In genomic region chr4:764405-765169, GRCh38 we compare ENCODE assay signal across 19 cellular contexts. TPM values are rescaled to one million over a fixed set of nuclear protein-coding genes. Genes with fewer than 3 reads are reported as not detected.
DNase-seq lines count a peak whose midpoint lies in the region; ATAC-seq, FAIRE-seq and TF ChIP-seq lines count a peak whose summit lies in the region.
"Had no signal": no experiment of that assay in that cellular context is flagged by ENCODE, and none has a peak within 500 bp of the region (broad histone marks: within the 10 kb centered on the region; RNA-seq: fewer than 3 reads in every experiment).

No MANE protein-coding gene starts in this region.

- peaks cover 9 to 27% of the 10 kb centered on the region in 2 donors for H3K36me3 ChIP-seq in kidney (ENCODE audit: control insufficient read depth in 1 of 2, insufficient read depth in 2 of 2, low read length in 2 of 2)

- H3K4me3 Mint-ChIP-seq in activated naive CD4-positive, alpha-beta T cell treated with anti-CD3 and anti-CD28 coated beads for 36 hours = no peak overlapping the region
- no peak overlapping the region for H3K4me3 Mint-ChIP-seq in activated B cell treated with CpG ODN at 0.5 μM for 24 hours
- H3K4me3 Mint-ChIP-seq: activated naive CD8-positive, alpha-beta T cell; T-helper 2 cell treated with Interferon-gamma antibody and Interleukin-4, amounts not matched to agents 5 μg/mL and 100 μg/mL, for 36 hours had no signal

- DNase-seq in activated naive CD4-positive, alpha-beta T cell treated with anti-CD3 and anti-CD28 coated beads for 36 hours = no peak
- DNase-seq in activated naive CD4-positive, alpha-beta T cell (lab: John Stamatoyannopoulos, UW) = no peak
- DNase-seq in activated B cell treated with CpG ODN at 0.5 μM for 24 hours = no peak
- DNase-seq in kidney = peak; percentile 63
- peak; percentile 34 for DNase-seq in stimulated activated CD8-positive, alpha-beta memory T cell treated with anti-CD3 and anti-CD28 coated beads, Interleukin-4, amount 100 ng/mL, for 48 hours
- DNase-seq in SW 1271 (lab: John Stamatoyannopoulos, UW) = no peak
- no peak for DNase-seq in NCI-H748 treated with DMSO at 0.1 percent for 48 hours (lab: John Stamatoyannopoulos, UW)
- DNase-seq: activated CD4-positive, alpha-beta T cell treated with anti-CD3 and anti-CD28 coated beads, Interleukin-2, amount 50 U/mL, for 48 hours; cerebellar nuclear complex; erythroblast; GF-D8; kidney glomerular epithelial cell; NCI-H1436 treated with DMSO at 0.1 percent for 48 hours; NCI-H446 treated with DMSO at 0.1 percent for 48 hours; sigmoid colon; stomach had no signal

- no peak for ATAC-seq in activated B cell treated with CpG ODN at 0.5 μM for 24 hours (ENCODE audit: low read depth)
- ATAC-seq in HG03108 (IDR thresholded peaks at IDR 0.05; ENCODE audit: unreplicated experiment) = no peak

- peaks cover 0 to 1% of the 10 kb centered on the region in 2 donors for H3K4me1 ChIP-seq in kidney (ENCODE audit: control insufficient read depth in 1 of 2, insufficient read depth in 1 of 2, low read depth in 1 of 2, low read length in 2 of 2)
- H3K4me1 ChIP-seq: sigmoid colon had no signal

- CTCF ChIA-PET in activated naive CD4-positive, alpha-beta T cell treated with anti-CD3 and anti-CD28 coated beads for 36 hours (lab: Charles Lee) = no interaction called here
- CTCF ChIA-PET in activated B cell treated with CpG ODN at 0.5 μM for 24 hours (lab: Charles Lee) = interaction anchor here (1.8 kb wide), 1 partner anchor 223 kb away, joined by 4 read pairs; the partner anchor contains the start of gene IDUA

- POLR2A ChIA-PET in activated B cell treated with CpG ODN at 0.5 μM for 24 hours (lab: Charles Lee) = interaction anchor here (0.7 kb wide), 1 partner anchor 422 kb away, joined by 3 read pairs; no protein-coding TSS in a partner anchor

- H3K4me3 ChIP-seq in kidney (ENCODE audit: low read length in 2 of 2) = no peak overlapping the region
- H3K4me3 ChIP-seq: sigmoid colon, stomach had no signal

- H3K4me1 Mint-ChIP-seq in activated naive CD4-positive, alpha-beta T cell treated with anti-CD3 and anti-CD28 coated beads for 36 hours (ENCODE audit: low read depth) = peaks cover 7% of the 10 kb centered on the region
- peaks cover 3% of the 10 kb centered on the region for H3K4me1 Mint-ChIP-seq in activated B cell treated with CpG ODN at 0.5 μM for 24 hours

- intact Hi-C loops in activated naive CD4-positive, alpha-beta T cell treated with anti-CD3 and anti-CD28 coated beads for 36 hours (cut with micrococcal nuclease) = no loop called here
- intact Hi-C loops in activated B cell treated with CpG ODN at 0.5 μM for 24 hours (cut with micrococcal nuclease) = no loop called here
- intact Hi-C loops in kidney (cut with DNase I) = no loop called here

- no peak overlapping the region for H3K9ac ChIP-seq in kidney (ENCODE audit: low read length in 2 of 2)

- H3K27ac ChIP-seq in kidney (ENCODE audit: low read depth in 2 of 2, low read length in 2 of 2) = no peak overlapping the region

- no peaks in the 10 kb centered on the region for H3K27me3 Mint-ChIP-seq in activated naive CD4-positive, alpha-beta T cell treated with anti-CD3 and anti-CD28 coated beads for 36 hours (ENCODE audit: low read depth)
- H3K27me3 Mint-ChIP-seq in activated B cell treated with CpG ODN at 0.5 μM for 24 hours = no peaks in the 10 kb centered on the region
- H3K27me3 Mint-ChIP-seq: activated naive CD8-positive, alpha-beta T cell had no signal

- H3K9me3 Mint-ChIP-seq in activated naive CD4-positive, alpha-beta T cell treated with anti-CD3 and anti-CD28 coated beads for 36 hours = no peaks in the 10 kb centered on the region
- no peaks in the 10 kb centered on the region for H3K9me3 Mint-ChIP-seq in activated B cell treated with CpG ODN at 0.5 μM for 24 hours
- H3K9me3 Mint-ChIP-seq: T-helper 2 cell treated with Interferon-gamma antibody and Interleukin-4, amounts not matched to agents 5 μg/mL and 100 μg/mL, for 36 hours had no signal

- peak overlapping the region; percentile 41 for H3K27ac Mint-ChIP-seq in activated naive CD4-positive, alpha-beta T cell treated with anti-CD3 and anti-CD28 coated beads for 36 hours
- peak overlapping the region; percentile 35 for H3K27ac Mint-ChIP-seq in activated B cell treated with CpG ODN at 0.5 μM for 24 hours
- H3K27ac Mint-ChIP-seq: activated naive CD8-positive, alpha-beta T cell; T-helper 2 cell treated with Interferon-gamma antibody and Interleukin-4, amounts not matched to agents 5 μg/mL and 100 μg/mL, for 36 hours had no signal

- TF ChIP-seq CTCF in activated B cell treated with CpG ODN at 0.5 μM for 24 hours (IDR thresholded peaks at IDR 0.05) (no peak), kidney (IDR thresholded peaks at IDR 0.05; ENCODE audit: borderline replicate concordance, extremely low read depth, insufficient read depth) (no peak)

- no peaks in the 10 kb centered on the region for H3K9me3 ChIP-seq in kidney (ENCODE audit: control insufficient read depth in 1 of 2, low read length in 2 of 2)
- H3K9me3 ChIP-seq: sigmoid colon had no signal

- H3K36me3 Mint-ChIP-seq in activated naive CD4-positive, alpha-beta T cell treated with anti-CD3 and anti-CD28 coated beads for 36 hours (ENCODE audit: low read depth) = peaks cover 50% of the 10 kb centered on the region
- peaks cover 84% of the 10 kb centered on the region for H3K36me3 Mint-ChIP-seq in activated B cell treated with CpG ODN at 0.5 μM for 24 hours (ENCODE audit: low read depth)

- FAIRE-seq in kidney (lab: Jason Lieb, UNC) = no peak

RNA-seq across cellular contexts. Expression of gene PCGF3, which starts 59.0 kb away (rescaled TPM):
- total RNA-seq in activated naive CD4-positive, alpha-beta T cell treated with anti-CD3 and anti-CD28 coated beads for 36 hours = 10 to 100 TPM; 24.7 to 25.9 TPM
- total RNA-seq in activated B cell treated with CpG ODN at 0.5 μM for 24 hours (51.3 and 59.2 TPM in 2 replicates), kidney (59.6 TPM)
- polyA plus RNA-seq in kidney (ENCODE audit: insufficient read depth, low read depth, low replicate concordance) = 21.7 TPM

Comparison
In these comparisons a context has a peak if more than half of its experiments do, and no peak if none do; other contexts are left out.
1. DNase-seq: peak in kidney (single experiment) and stimulated activated CD8-positive, alpha-beta memory T cell treated with anti-CD3 and anti-CD28 coated beads, Interleukin-4, amount 100 ng/mL, for 48 hours (single experiment); none in activated naive CD4-positive, alpha-beta T cell treated with anti-CD3 and anti-CD28 coated beads for 36 hours (single experiment), activated naive CD4-positive, alpha-beta T cell (0 of 4), activated B cell treated with CpG ODN at 0.5 μM for 24 hours (single experiment), SW 1271 (0 of 2) and NCI-H748 treated with DMSO at 0.1 percent for 48 hours (single experiment).